In genomic region chr5:173573126-173573960, GRCh38 we compare ENCODE assay signal across 9 cellular contexts. TPM values are rescaled to one million over a fixed set of nuclear protein-coding genes. Genes with fewer than 3 reads are reported as not detected.
DNase-seq lines count a peak whose midpoint lies in the region; ATAC-seq and TF ChIP-seq lines count a peak whose summit lies in the region.
"Had no signal": no experiment of that assay in that cellular context is flagged by ENCODE, and none has a peak within 500 bp of the region (broad histone marks: within the 10 kb centered on the region; RNA-seq: fewer than 3 reads in every experiment).

No MANE protein-coding gene starts in this region.

- peaks cover 4% of the 10 kb centered on the region for H3K4me1 ChIP-seq in CD8-positive, alpha-beta T cell (ENCODE audit: insufficient read depth, low read length)
- no peaks in the 10 kb centered on the region for H3K4me1 ChIP-seq in hepatocyte (ENCODE audit: insufficient read depth)
- H3K4me1 ChIP-seq in gastrocnemius medialis, result peaks cover 5 to 7% of the 10 kb centered on the region in 2 donors

- no peaks in the 10 kb centered on the region for H3K79me2 ChIP-seq in hepatocyte

- CTCF ChIA-PET in CD8-positive, alpha-beta T cell (lab: Charles Lee), result interaction anchor here (0.6 to 2.2 kb wide), 17 partner anchors 9 to 594 kb away, joined by 3 to 20 read pairs (median 4); partner anchors contain the start of gene BOD1

- H3K9me2 ChIP-seq in hepatocyte (replicated peaks; ENCODE audit: insufficient read depth), result no peaks in the 10 kb centered on the region

- H3K27me3 Mint-ChIP-seq in CD8-positive, alpha-beta T cell (ENCODE audit: low read depth), result peaks cover 26% of the 10 kb centered on the region
- H3K27me3 Mint-ChIP-seq in T-helper 17 cell, result peaks cover 47% of the 10 kb centered on the region

- WGBS in hepatocyte (ENCODE audit: low lambda C conversion rate, missing lambda C conversion rate), result 30% methylated on average over 35 of the region's 35 CpGs

- peak overlapping the region; percentile 66 for H3K4me2 ChIP-seq in hepatocyte

- no peaks in the 10 kb centered on the region for H4K20me1 ChIP-seq in hepatocyte (ENCODE audit: insufficient read depth, poor library complexity, severe bottlenecking)

- no peak for TF ChIP-seq POLR2A in gastrocnemius medialis (IDR thresholded peaks at IDR 0.05)

- peak overlapping the region; percentile 47 for H2AFZ ChIP-seq in hepatocyte

- H3K4me3 Mint-ChIP-seq in CD8-positive, alpha-beta T cell, result no peak overlapping the region
- H3K4me3 Mint-ChIP-seq in T-helper 17 cell, result no peak overlapping the region
- H3K4me3 Mint-ChIP-seq: activated naive CD4-positive, alpha-beta T cell treated with anti-CD3 and anti-CD28 coated beads, Interleukin-2, amount 50 U/mL, for 24 hours had no signal

- DNase-seq in CD8-positive, alpha-beta T cell, result peak; percentile 39 to 78 (median 51)
- DNase-seq in M059J (ENCODE audit: low read depth), result peak; percentile 74
- peak; percentile 40 to 53 (median 46) for DNase-seq in T-helper 17 cell
- DNase-seq in anterior cingulate cortex (lab: John Stamatoyannopoulos, UW), result peak in 56 of 58 donors; percentile 18 to 85 (median 66)
- peak; percentile 82 for DNase-seq in hepatocyte (ENCODE audit: low spot score)
- DNase-seq in gastrocnemius medialis, result peak; percentile 42 to 64

- H3K27me3 ChIP-seq in CD8-positive, alpha-beta T cell (ENCODE audit: insufficient read depth, low read length), result peaks cover 6% of the 10 kb centered on the region
- H3K27me3 ChIP-seq in hepatocyte, result no peaks in the 10 kb centered on the region
- no peaks in the 10 kb centered on the region for H3K27me3 ChIP-seq in gastrocnemius medialis

- H3K36me3 ChIP-seq in CD8-positive, alpha-beta T cell (ENCODE audit: insufficient read depth, low read length), result no peaks in the 10 kb centered on the region
- H3K36me3 ChIP-seq in hepatocyte (replicated peaks; ENCODE audit: insufficient read depth, low read depth) (no peaks in the 10 kb centered on the region), gastrocnemius medialis (no peaks in the 10 kb centered on the region)

- H3K4me1 Mint-ChIP-seq in CD8-positive, alpha-beta T cell (ENCODE audit: low read depth), result peaks cover 7% of the 10 kb centered on the region
- H3K4me1 Mint-ChIP-seq in T-helper 17 cell, result peaks cover 8% of the 10 kb centered on the region

- H3K36me3 Mint-ChIP-seq in CD8-positive, alpha-beta T cell, result no peaks in the 10 kb centered on the region
- peaks cover 2% of the 10 kb centered on the region for H3K36me3 Mint-ChIP-seq in T-helper 17 cell (ENCODE audit: low read depth)
- H3K36me3 Mint-ChIP-seq: activated naive CD4-positive, alpha-beta T cell treated with anti-CD3 and anti-CD28 coated beads, Interleukin-2, amount 50 U/mL, for 24 hours had no signal

- no peak overlapping the region for H3K4me3 ChIP-seq in CD8-positive, alpha-beta T cell (ENCODE audit: low read depth, low read length)
- H3K4me3 ChIP-seq in hepatocyte (no peak overlapping the region), gastrocnemius medialis (peak overlapping the region in 3 of 4 donors; percentile 25 to 29 (median 28))

- intact Hi-C loops in CD8-positive, alpha-beta T cell (cut with DNase I, micrococcal nuclease), result loop anchor here (1.0 to 10.0 kb wide), 4 partner anchors 279 to 859 kb away; no protein-coding TSS in a partner anchor
- intact Hi-C loops in gastrocnemius medialis (cut with DNase I; ENCODE audit: low total_unique reads), result loop anchor here (1.0 kb wide), 2 partner anchors 124 to 279 kb away; no protein-coding TSS in a partner anchor

- no peaks in the 10 kb centered on the region for H3K9me3 ChIP-seq in CD8-positive, alpha-beta T cell (ENCODE audit: low read length)
- no peaks in the 10 kb centered on the region for H3K9me3 ChIP-seq in T-helper 17 cell (ENCODE audit: control insufficient read depth, low read length, poor library complexity, severe bottlenecking)
- H3K9me3 ChIP-seq in hepatocyte (ENCODE audit: low read depth), result no peaks in the 10 kb centered on the region
- no peaks in the 10 kb centered on the region for H3K9me3 ChIP-seq in gastrocnemius medialis

- TF ChIP-seq CTCF in CD8-positive, alpha-beta T cell (IDR thresholded peaks at IDR 0.05), result peak; percentile 94
- peak; percentile 95 for TF ChIP-seq CTCF in hepatocyte (IDR thresholded peaks at IDR 0.05; ENCODE audit: poor library complexity)
- TF ChIP-seq CTCF in gastrocnemius medialis (IDR thresholded peaks at IDR 0.05 in 4 of 5, conservative IDR thresholded peaks at IDR 0.05 in 1 of 5), result peak; percentile 85 to 99 (median 94)

- H3K27ac ChIP-seq in CD8-positive, alpha-beta T cell (ENCODE audit: low read depth, low read length), result no peak overlapping the region
- H3K27ac ChIP-seq in hepatocyte (no peak overlapping the region), gastrocnemius medialis (no peak overlapping the region)

- ATAC-seq in CD8-positive, alpha-beta T cell, result peak; percentile 48
- peak; percentile 81 for ATAC-seq in GM21360 (IDR thresholded peaks at IDR 0.05; ENCODE audit: unreplicated experiment)
- peak; percentile 87 for ATAC-seq in T-helper 17 cell
- peak; percentile 93 to 94 for ATAC-seq in gastrocnemius medialis
- ATAC-seq in HG02623 (IDR thresholded peaks at IDR 0.05; ENCODE audit: unreplicated experiment), result no peak

- POLR2A ChIA-PET in CD8-positive, alpha-beta T cell (lab: Charles Lee), result no interaction called here

- no peak overlapping the region for H3K27ac Mint-ChIP-seq in CD8-positive, alpha-beta T cell
- peak overlapping the region; percentile 69 for H3K27ac Mint-ChIP-seq in T-helper 17 cell
- H3K27ac Mint-ChIP-seq: activated naive CD4-positive, alpha-beta T cell treated with anti-CD3 and anti-CD28 coated beads, Interleukin-2, amount 50 U/mL, for 24 hours had no signal

- in situ Hi-C loops in gastrocnemius medialis (cut with MboI; ENCODE audit: low sequenced_read_pairs in 4 of 4), result loop anchor here in 1 of 4 donors (5.0 kb wide), 1 partner anchor 276 kb away; no protein-coding TSS in a partner anchor

- H3K9me3 Mint-ChIP-seq in CD8-positive, alpha-beta T cell, result peaks cover 2% of the 10 kb centered on the region
- H3K9me3 Mint-ChIP-seq: activated naive CD4-positive, alpha-beta T cell treated with anti-CD3 and anti-CD28 coated beads, Interleukin-2, amount 50 U/mL, for 24 hours had no signal

RNA-seq across cellular contexts. Expression of gene BOD1, which starts 43.1 kb away (rescaled TPM):
- total RNA-seq in CD8-positive, alpha-beta T cell, result 10 to 100 TPM; 16.5 to 16.7 TPM
- total RNA-seq in M059J (2014; rRNA removed; shearing (Covaris generic)), result 62.8 and 94.7 TPM in 2 replicates
- 10 to 100 TPM; 21.8 TPM for total RNA-seq in T-helper 17 cell
- 76.3 and 89.5 TPM in 2 replicates for total RNA-seq in hepatocyte
- polyA plus RNA-seq in hepatocyte, result 68.9 and 83.1 TPM in 2 replicates
- total RNA-seq in gastrocnemius medialis, result 100 to 1,000 TPM; 101 to 157 (median 117) TPM

Comparison
In these comparisons a context has a peak if more than half of its experiments do, and no peak if none do; other contexts are left out.
1. H3K4me3 ChIP-seq: peak in gastrocnemius medialis (3 of 4); none in CD8-positive, alpha-beta T cell (single experiment) and hepatocyte (single experiment).
2. Peak in every context shown above with its lines, with median percentiles within 50 percentile points of each other: DNase-seq and CTCF ChIP-seq.